1 cellular context compared by ENCODE assay signal in genomic region chr21:39575778-39576177, GRCh38.
TF ChIP-seq lines count a peak whose summit lies in the region.

No MANE protein-coding gene starts in this region.

TF ChIP-seq in HepG2, 621 proteins besides CTCF, POLR2A, EP300 and RAD21:
- TF ChIP-seq MAFF (IDR thresholded peaks at IDR 0.05; ENCODE audit: low read depth, low read length) (peak; percentile 21; the same call in 1 of the 2 replicates), PBX3 (CRISPR knock-in tag; IDR thresholded peaks at IDR 0.05; ENCODE audit: borderline replicate concordance) (no peak), MAFK (conservative IDR thresholded peaks at IDR 0.05 in 1 of 2, IDR thresholded peaks at IDR 0.05 in 1 of 2; ENCODE audit: low read length in 2 of 2) (peak in 1 of 2 experiments; percentile 67; a peak in 2 of 4 replicates)
